10 cellular contexts compared by ENCODE assay signal in genomic region chr1:39512234-39512847, GRCh38. TPM values are rescaled to one million over a fixed set of nuclear protein-coding genes. Genes with fewer than 3 reads are reported as not detected.
DNase-seq lines count a peak whose midpoint lies in the region; ATAC-seq and TF ChIP-seq lines count a peak whose summit lies in the region.
"Not testable (repeated sequence)": the region's sequence is repeated elsewhere in the genome, so short reads cannot be mapped to it uniquely, and the experiment has no call there.
"Had no signal": no experiment of that assay in that cellular context is flagged by ENCODE, and none has a peak within 500 bp of the region (broad histone marks: within the 10 kb centered on the region; RNA-seq: fewer than 3 reads in every experiment).

No MANE protein-coding gene starts in this region.

- POLR2A ChIA-PET in Caco-2 (lab: Charles Lee); HCT116 (lab: Charles Lee); naive thymus-derived CD8-positive, alpha-beta T cell (lab: Charles Lee): not testable (repeated sequence)

- H2AFZ ChIP-seq in HCT116 (ENCODE audit: low read depth, low read length, poor library complexity, severe bottlenecking) = not testable (repeated sequence)

- not testable (repeated sequence) for TF ChIP-seq RAD21 in HCT116 (IDR thresholded peaks at IDR 0.05; ENCODE audit: low read depth)

- H3K4me1 Mint-ChIP-seq in Caco-2 (ENCODE audit: low read depth, unreplicated experiment) = not testable (repeated sequence)
- peaks cover 10% of the 10 kb centered on the region for H3K4me1 Mint-ChIP-seq in activated T-cell treated with anti-CD3 and anti-CD28 coated beads, Interleukin-2, amount 50 U/mL, for 72 hours (ENCODE audit: low read depth)
- peaks cover 14% of the 10 kb centered on the region for H3K4me1 Mint-ChIP-seq in central memory CD8-positive, alpha-beta T cell
- H3K4me1 Mint-ChIP-seq in naive thymus-derived CD8-positive, alpha-beta T cell = peaks cover 4 to 23% (median 12%) of the 10 kb centered on the region in 4 donors

- not testable (repeated sequence) for H3K36me3 ChIP-seq in Caco-2 (ENCODE audit: control insufficient read depth, insufficient read depth, low read length); HCT116 (ENCODE audit: control insufficient read depth in 1 of 2, insufficient read depth in 2 of 2, low read length in 2 of 2); upper lobe of right lung

- H3K79me2 ChIP-seq in HCT116 (ENCODE audit: insufficient read depth, low read length) = not testable (repeated sequence)

- intact Hi-C loops in Caco-2 (cut with micrococcal nuclease; ENCODE audit: unreplicated experiment); HCT116 (cut with micrococcal nuclease); left colon (cut with DNase I, micrococcal nuclease); upper lobe of right lung (cut with DNase I): not testable (repeated sequence)

- not testable (repeated sequence) for H3K4me3 ChIP-seq in Caco-2 (ENCODE audit: low read depth, low read length); HCT116 (replicated peaks in 1 of 2; ENCODE audit: low read depth in 1 of 2, low read length in 2 of 2); upper lobe of right lung

- not testable (repeated sequence) for H3K9me3 ChIP-seq in Caco-2; HCT116 (ENCODE audit: control insufficient read depth in 1 of 2, insufficient read depth in 1 of 2, low read depth in 1 of 2, low read length in 2 of 2); upper lobe of right lung

- not testable (repeated sequence) for H3K9me3 Mint-ChIP-seq in Caco-2 (ENCODE audit: unreplicated experiment); activated T-cell treated with anti-CD3 and anti-CD28 coated beads, Interleukin-2, amount 50 U/mL, for 72 hours; central memory CD8-positive, alpha-beta T cell; naive thymus-derived CD8-positive, alpha-beta T cell

- not testable (repeated sequence) for TF ChIP-seq POLR2A in HCT116 (IDR thresholded peaks at IDR 0.05; ENCODE audit: borderline replicate concordance, extremely low read depth, insufficient read depth, insufficient read length)

- RAD21 ChIA-PET in HCT116 (lab: Charles Lee; ENCODE audit: low non-redundant PET in 1 of 2, low total read pairs in 2 of 2, uncharacterized antibody in 2 of 2, unreplicated experiment in 2 of 2) = not testable (repeated sequence)

- not testable (repeated sequence) for H3K4me3 Mint-ChIP-seq in Caco-2 (ENCODE audit: unreplicated experiment); activated T-cell treated with anti-CD3 and anti-CD28 coated beads, Interleukin-2, amount 50 U/mL, for 72 hours; central memory CD8-positive, alpha-beta T cell; naive thymus-derived CD8-positive, alpha-beta T cell

- not testable (repeated sequence) for H3K36me3 Mint-ChIP-seq in Caco-2 (ENCODE audit: insufficient read depth, unreplicated experiment); activated T-cell treated with anti-CD3 and anti-CD28 coated beads, Interleukin-2, amount 50 U/mL, for 72 hours (ENCODE audit: insufficient read depth in 2 of 2); central memory CD8-positive, alpha-beta T cell (ENCODE audit: insufficient read depth); naive thymus-derived CD8-positive, alpha-beta T cell

- H3K4me2 ChIP-seq in HCT116 (ENCODE audit: low read length) = not testable (repeated sequence)

- H3K27ac ChIP-seq in HCT116 (ENCODE audit: low read depth, low read length); upper lobe of right lung: not testable (repeated sequence)

- not testable (repeated sequence) for H3K9me2 ChIP-seq in HCT116 (ENCODE audit: insufficient read depth)

- DNase-seq in Caco-2; HCT116 (ENCODE audit: low read depth, low spot score); activated T-cell treated with anti-CD3 and anti-CD28 coated beads, Interleukin-2, amount 50 U/mL, for 72 hours; central memory CD8-positive, alpha-beta T cell (ENCODE audit: low spot score in 2 of 2); left colon; naive thymus-derived CD8-positive, alpha-beta T cell; upper lobe of right lung: not testable (repeated sequence)

- H4K20me1 ChIP-seq in HCT116 (ENCODE audit: insufficient read depth) = not testable (repeated sequence)

- ATAC-seq in HCT116 (peak; percentile 85), left colon (peak; percentile 47), upper lobe of right lung (peak; percentile 4)
- ATAC-seq in activated CD4-positive, CD25-positive, alpha-beta regulatory T cell treated with anti-CD3 and anti-CD28 coated beads, Interleukin-2, amount 50 U/mL, for 24 hours = peak; percentile 19 to 20
- peak; percentile 56 to 76 for ATAC-seq in activated T-cell treated with anti-CD3 and anti-CD28 coated beads, Interleukin-2, amount 50 U/mL, for 72 hours (replicated peaks in 1 of 2)
- ATAC-seq in central memory CD8-positive, alpha-beta T cell (replicated peaks; ENCODE audit: extremely low read depth, poor library complexity, severe bottlenecking) = peak; percentile 38
- peak; percentile 31 to 61 for ATAC-seq in naive thymus-derived CD8-positive, alpha-beta T cell

- not testable (repeated sequence) for H3K9ac ChIP-seq in HCT116 (ENCODE audit: low read length)

- not testable (repeated sequence) for H3K27me3 ChIP-seq in Caco-2 (replicated peaks; ENCODE audit: control insufficient read depth, insufficient read depth, low read length); HCT116 (ENCODE audit: insufficient read depth, low read length); upper lobe of right lung

- not testable (repeated sequence) for H3K27me3 Mint-ChIP-seq in Caco-2 (ENCODE audit: insufficient read depth, unreplicated experiment); activated T-cell treated with anti-CD3 and anti-CD28 coated beads, Interleukin-2, amount 50 U/mL, for 72 hours (ENCODE audit: low read depth); central memory CD8-positive, alpha-beta T cell; naive thymus-derived CD8-positive, alpha-beta T cell

- H3K27ac Mint-ChIP-seq in Caco-2 (ENCODE audit: unreplicated experiment); activated T-cell treated with anti-CD3 and anti-CD28 coated beads, Interleukin-2, amount 50 U/mL, for 72 hours; central memory CD8-positive, alpha-beta T cell (ENCODE audit: low read depth); naive thymus-derived CD8-positive, alpha-beta T cell: not testable (repeated sequence)

- CTCF ChIA-PET in Caco-2 (lab: Charles Lee); HCT116 (lab: Charles Lee): not testable (repeated sequence)

- not testable (repeated sequence) for H3K4me1 ChIP-seq in Caco-2; HCT116 (ENCODE audit: control insufficient read depth in 1 of 2, insufficient read depth in 2 of 2, low read length in 2 of 2); upper lobe of right lung

- BruUV-seq in Caco-2 (replicated peaks; lab: Mats Ljungman, UMichigan) = TSS peak; percentile 35
- BruUV-seq in HCT116 (replicated peaks; lab: Mats Ljungman, UMichigan) = not testable (repeated sequence)

- not testable (repeated sequence) for TF ChIP-seq CTCF in Caco-2 (IDR thresholded peaks at IDR 0.05; ENCODE audit: insufficient read depth in 1 of 2, low read depth in 1 of 2, low read length in 1 of 2, severe bottlenecking in 1 of 2, unreplicated experiment in 1 of 2); HCT116 (IDR thresholded peaks at IDR 0.05 in 2 of 3, conservative IDR thresholded peaks at IDR 0.05 in 1 of 3; ENCODE audit: borderline replicate concordance in 1 of 3, insufficient read depth in 1 of 3, low read depth in 2 of 3, low read length in 2 of 3); upper lobe of right lung (IDR thresholded peaks at IDR 0.05)

RNA-seq across cellular contexts. Expression of gene BMP8A, which starts 20.9 kb away (rescaled TPM):
- 3.2 and 3.6 TPM in 2 replicates for total RNA-seq in Caco-2 (2022)
- 4.1 TPM for total RNA-seq in HCT116 (2021; ENCODE audit: unreplicated experiment)
- 1.8 and 2.6 TPM in 2 replicates for polyA plus RNA-seq in HCT116 (2012)
- under 1 TPM; 0.35 to 0.38 TPM for total RNA-seq in activated T-cell treated with anti-CD3 and anti-CD28 coated beads, Interleukin-2, amount 50 U/mL, for 72 hours
- 1 to 10 TPM; 4.4 to 6.8 TPM for total RNA-seq in left colon
- total RNA-seq in naive thymus-derived CD8-positive, alpha-beta T cell = not detected
- not detected for polyA plus RNA-seq in naive thymus-derived CD8-positive, alpha-beta T cell
- 0.29 TPM for total RNA-seq in upper lobe of right lung
- total RNA-seq: IMR-90, RPMI7951 had no signal
- polyA plus RNA-seq: IMR-90 had no signal

Comparison
In these comparisons a context has a peak if more than half of its experiments do, and no peak if none do; other contexts are left out.
1. ATAC-seq: peak in every context shown above with its lines; median percentile 85 in HCT116; 66 in activated T-cell treated with anti-CD3 and anti-CD28 coated beads, Interleukin-2, amount 50 U/mL, for 72 hours; 47 in left colon; 46 in naive thymus-derived CD8-positive, alpha-beta T cell; 38 in central memory CD8-positive, alpha-beta T cell; 20 in activated CD4-positive, CD25-positive, alpha-beta regulatory T cell treated with anti-CD3 and anti-CD28 coated beads, Interleukin-2, amount 50 U/mL, for 24 hours; 4 in upper lobe of right lung.